ENCODE assay signal across 33 cellular contexts in the genomic region with DNA sequence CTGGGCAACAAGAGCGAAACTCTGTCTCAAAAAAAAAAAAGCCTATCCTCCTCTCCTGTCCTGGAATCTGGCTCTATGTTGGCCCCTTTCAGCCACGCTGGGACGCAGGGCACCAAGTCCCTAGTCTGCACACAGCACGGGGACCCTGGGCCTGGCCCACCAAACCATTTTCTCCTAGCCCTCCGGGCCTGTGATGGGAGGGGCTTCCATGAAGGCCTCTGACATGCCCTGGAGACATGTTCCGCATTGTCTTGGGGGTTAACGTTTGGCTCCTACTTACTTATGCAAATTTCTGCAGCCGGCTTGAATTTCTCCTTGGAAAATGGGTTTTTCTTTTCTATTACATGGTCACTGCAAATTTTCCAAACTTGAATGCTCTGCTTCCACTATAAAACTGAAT.
"Had no signal": no experiment of that assay in that cellular context is flagged by ENCODE, and none has a peak within 500 bp of the region (broad histone marks: within the 10 kb centered on the region; RNA-seq: fewer than 3 reads in every experiment).

No MANE protein-coding gene starts in this region.

- H3K9me3 ChIP-seq: MG63 had no signal

- H3K27me3 Mint-ChIP-seq: activated B cell treated with CpG ODN at 0.5 μM for 24 hours had no signal

- H3K36me3 Mint-ChIP-seq: activated CD4-positive, alpha-beta memory T cell treated with anti-CD3 and anti-CD28 coated beads for 36 hours; activated naive CD8-positive, alpha-beta T cell treated with anti-CD3 and anti-CD28 coated beads for 36 hours had no signal

- H3K27ac Mint-ChIP-seq: activated B cell treated with CpG ODN at 0.5 μM for 24 hours; activated CD4-positive, alpha-beta memory T cell treated with anti-CD3 and anti-CD28 coated beads for 36 hours; activated naive CD8-positive, alpha-beta T cell treated with anti-CD3 and anti-CD28 coated beads for 36 hours had no signal

- ATAC-seq: PC-3, Right ventricle myocardium inferior had no signal

- H3K4me1 Mint-ChIP-seq: activated B cell treated with CpG ODN at 0.5 μM for 24 hours; activated naive CD8-positive, alpha-beta T cell treated with anti-CD3 and anti-CD28 coated beads for 36 hours; central memory CD8-positive, alpha-beta T cell had no signal

- H3K9me3 Mint-ChIP-seq: activated B cell treated with CpG ODN at 0.5 μM for 24 hours; activated CD4-positive, alpha-beta memory T cell treated with anti-CD3 and anti-CD28 coated beads for 36 hours; activated naive CD8-positive, alpha-beta T cell treated with anti-CD3 and anti-CD28 coated beads for 36 hours; central memory CD8-positive, alpha-beta T cell had no signal

- H3K36me3 ChIP-seq: brain microvascular endothelial cell, MG63 had no signal

- DNase-seq: activated B cell treated with CpG ODN at 0.5 μM for 24 hours; activated CD4-positive, alpha-beta memory T cell treated with anti-CD3 and anti-CD28 coated beads for 36 hours; activated CD4-positive, alpha-beta T cell treated with anti-CD3 and anti-CD28 coated beads for 4 hours; activated CD4-positive, alpha-beta T cell treated with anti-CD3 and anti-CD28 coated beads, Interleukin-2, amount 50 U/mL, for 1 hour; activated CD4-positive, CD25-positive, alpha-beta regulatory T cell treated with anti-CD3 and anti-CD28 coated beads, Interleukin-2, amount 50 U/mL, for 72 hours; activated CD8-positive, alpha-beta memory T cell treated with anti-CD3 and anti-CD28 coated beads, Interleukin-2, amount 50 U/mL, for 48 hours; activated effector memory CD4-positive, alpha-beta T cell treated with Interleukin-2 at 50 U/mL for 16 hours; activated naive CD4-positive, alpha-beta T cell; activated naive CD4-positive, alpha-beta T cell treated with anti-CD3 and anti-CD28 coated beads, Interleukin-2, amount 50 U/mL, for 16 hours; activated naive CD8-positive, alpha-beta T cell treated with anti-CD3 and anti-CD28 coated beads for 36 hours; activated T-cell treated with anti-CD3 and anti-CD28 coated beads, Interleukin-2, amount 50 U/mL, for 48 hours; amniotic stem cell; aorta; brain microvascular endothelial cell; Kasumi-1; MG63; NCI-H1048; NCI-H1436 treated with DMSO at 0.1 percent for 48 hours; NCI-H1694 treated with DMSO at 0.1 percent for 48 hours; NCI-H2029; NCI-H510A; NCI-H526; NCI-H748 treated with DMSO at 0.1 percent for 48 hours; NK-92 treated with Interleukin-12 subunit alpha and Interleukin-12 subunit beta, amount 100 ng/mL, for 24 hours; PC-3; SW 1271; T-helper 1 cell; T-helper 2 cell; T-helper 9 cell had no signal

- H3K27ac ChIP-seq: brain microvascular endothelial cell, RWPE1, VCaP had no signal

- H3K4me3 ChIP-seq: MG63 had no signal

- H3K27me3 ChIP-seq: brain microvascular endothelial cell, MG63 had no signal

- H3K4me3 Mint-ChIP-seq: activated B cell treated with CpG ODN at 0.5 μM for 24 hours; activated CD4-positive, alpha-beta memory T cell treated with anti-CD3 and anti-CD28 coated beads for 36 hours; activated naive CD8-positive, alpha-beta T cell treated with anti-CD3 and anti-CD28 coated beads for 36 hours; central memory CD8-positive, alpha-beta T cell had no signal
